ENCODE assay signal across 3 cellular contexts in the genomic region with DNA sequence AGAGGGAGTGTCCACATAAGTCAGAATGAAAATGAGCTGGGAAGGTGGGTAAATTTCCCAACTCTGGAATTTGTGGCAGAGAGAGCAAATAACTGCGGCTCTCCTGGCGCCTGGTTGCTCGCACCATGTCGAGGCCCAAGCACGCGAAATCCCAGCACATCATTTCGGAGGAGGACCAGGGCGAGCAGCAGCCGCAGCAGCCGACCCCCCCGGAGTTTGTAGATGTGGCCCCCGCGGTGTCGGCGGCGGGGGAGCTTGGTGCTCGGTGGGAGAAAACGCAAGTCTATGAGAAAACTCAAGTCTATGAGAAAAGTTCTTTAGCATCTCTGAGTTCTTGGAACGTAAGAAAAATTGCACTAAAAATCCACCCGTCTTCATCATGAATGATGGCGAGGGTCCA.
"Had no signal": no experiment of that assay in that cellular context is flagged by ENCODE, and none has a peak within 500 bp of the region (broad histone marks: within the 10 kb centered on the region; RNA-seq: fewer than 3 reads in every experiment).

No MANE protein-coding gene starts in this region.

- H3K4me3 ChIP-seq: GM12878 had no signal

- DNase-seq: GDM1, GF-D8 had no signal

- ATAC-seq: GM12878 had no signal
